28 cellular contexts compared by ENCODE assay signal in the genomic region with DNA sequence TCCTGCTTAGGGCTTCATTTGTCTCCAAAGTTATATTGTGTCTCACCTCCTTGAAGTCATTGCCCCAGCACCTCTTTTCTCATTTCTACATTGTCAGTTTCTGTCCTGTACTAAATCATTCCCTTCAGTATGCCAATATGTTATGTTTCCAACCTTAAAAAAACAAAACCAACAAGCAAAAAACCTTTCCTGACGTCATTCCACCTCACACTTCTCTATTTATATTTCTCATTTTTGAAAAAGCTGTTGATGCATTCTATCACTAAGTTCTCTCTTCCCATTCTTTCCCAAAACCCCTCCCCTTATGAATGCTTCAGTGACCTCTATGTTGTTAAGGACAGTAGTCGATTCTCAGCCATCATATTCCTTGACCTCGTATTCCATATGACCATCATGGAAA.
"Had no signal": no experiment of that assay in that cellular context is flagged by ENCODE, and none has a peak within 500 bp of the region (broad histone marks: within the 10 kb centered on the region; RNA-seq: fewer than 3 reads in every experiment).

No MANE protein-coding gene starts in this region.

- FAIRE-seq: colon, endometrium, endothelial cell of umbilical vein, frontal cortex had no signal

- H3K36me3 ChIP-seq: colonic mucosa, esophagus muscularis mucosa, esophagus squamous epithelium, gastrocnemius medialis, gastroesophageal sphincter, heart left ventricle, heart right ventricle had no signal

- H3K4me3 ChIP-seq: colonic mucosa, coronary artery, dorsolateral prefrontal cortex, esophagus muscularis mucosa, esophagus squamous epithelium, gastrocnemius medialis, gastroesophageal sphincter, heart left ventricle, heart right ventricle had no signal

- DNase-seq: colonic mucosa; cortex of kidney; dermis blood vessel endothelial cell; dorsolateral prefrontal cortex; effector CD4-positive, alpha-beta T cell; effector CD8-positive, alpha-beta T cell; effector memory CD4-positive, alpha-beta T cell; effector memory CD8-positive, alpha-beta T cell; endodermal cell; erythroblast; esophagus squamous epithelium; foreskin fibroblast; foreskin keratinocyte; foreskin melanocyte; gastrocnemius medialis; glutamatergic neuron; head of caudate nucleus; heart left ventricle; heart right ventricle had no signal

- H3K27ac ChIP-seq: colonic mucosa, coronary artery, dorsolateral prefrontal cortex, epithelial cell of prostate, esophagus muscularis mucosa, esophagus squamous epithelium, foreskin keratinocyte, gastrocnemius medialis, gastroesophageal sphincter, heart left ventricle, heart right ventricle had no signal

- H3K27me3 ChIP-seq: colonic mucosa, dorsolateral prefrontal cortex, esophagus muscularis mucosa, esophagus squamous epithelium, gastrocnemius medialis, gastroesophageal sphincter, heart left ventricle, heart right ventricle had no signal

- ATAC-seq: effector memory CD8-positive, alpha-beta T cell; esophagus mucosa; foreskin keratinocyte; gastrocnemius medialis; gastroesophageal sphincter; heart left ventricle; heart right ventricle had no signal

- H3K9me3 ChIP-seq: colonic mucosa, esophagus muscularis mucosa, esophagus squamous epithelium, gastrocnemius medialis, gastroesophageal sphincter, heart left ventricle, heart right ventricle had no signal

- H3K4me1 ChIP-seq: colonic mucosa, esophagus muscularis mucosa, esophagus squamous epithelium, foreskin keratinocyte, gastrocnemius medialis, gastroesophageal sphincter, heart left ventricle, heart right ventricle had no signal
